In the genomic region with DNA sequence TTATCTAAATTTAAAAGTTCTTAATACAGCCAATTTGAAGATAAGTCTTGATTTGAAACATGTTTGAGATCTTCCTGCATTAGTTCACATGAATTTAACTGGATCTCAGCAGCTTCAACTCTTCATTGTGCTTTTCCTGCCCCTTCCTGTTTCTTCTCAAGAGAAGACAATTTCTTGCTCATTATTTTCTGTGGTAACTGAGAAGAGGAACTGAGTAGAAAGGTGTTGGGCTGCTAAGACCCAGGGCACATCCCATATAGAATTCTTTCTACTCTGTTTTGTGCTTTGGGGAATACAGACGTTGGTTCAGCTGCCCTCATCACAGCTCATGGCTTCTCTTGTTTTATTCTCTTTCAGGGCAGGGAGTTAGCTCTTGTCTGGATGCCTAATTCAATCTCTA, we compare ENCODE assay signal across 10 cellular contexts. TPM values are rescaled to one million over a fixed set of nuclear protein-coding genes. Genes with fewer than 3 reads are reported as not detected.
A peak's percentile ranks its signal among the peaks of the same experiment; 100 is the strongest.
DNase-seq lines count a peak whose midpoint lies in the region; ATAC-seq and TF ChIP-seq lines count a peak whose summit lies in the region.
"Had no signal": no experiment of that assay in that cellular context is flagged by ENCODE, and none has a peak within 500 bp of the region (broad histone marks: within the 10 kb centered on the region; RNA-seq: fewer than 3 reads in every experiment).

No MANE protein-coding gene starts in this region.

- H3K4me3 Mint-ChIP-seq in activated CD8-positive, alpha-beta T cell treated with anti-CD3 and anti-CD28 coated beads, Interleukin-2, amount 10 ng/mL, durations not matched to agents 7 days and 5 days = no peak overlapping the region
- no peak overlapping the region for H3K4me3 Mint-ChIP-seq in CD8-positive, alpha-beta memory T cell

- H3K27me3 Mint-ChIP-seq in activated CD8-positive, alpha-beta T cell treated with anti-CD3 and anti-CD28 coated beads, Interleukin-2, amount 10 ng/mL, durations not matched to agents 7 days and 5 days (ENCODE audit: low read depth) = peaks cover 44% of the 10 kb centered on the region
- peaks cover 16 to 51% of the 10 kb centered on the region in 2 donors for H3K27me3 Mint-ChIP-seq in CD8-positive, alpha-beta memory T cell

- no peak overlapping the region for H3K27ac ChIP-seq in CD8-positive, alpha-beta memory T cell (ENCODE audit: low read depth, low read length)
- H3K27ac ChIP-seq: cardiac muscle cell had no signal

- CTCF ChIA-PET in activated CD8-positive, alpha-beta T cell treated with anti-CD3 and anti-CD28 coated beads, Interleukin-2, amount 10 ng/mL, durations not matched to agents 7 days and 5 days (lab: Charles Lee) = no interaction called here
- CTCF ChIA-PET in CD8-positive, alpha-beta memory T cell (lab: Charles Lee) = no interaction called here

- POLR2A ChIA-PET in activated CD8-positive, alpha-beta T cell treated with anti-CD3 and anti-CD28 coated beads, Interleukin-2, amount 10 ng/mL, durations not matched to agents 7 days and 5 days (lab: Charles Lee) = no interaction called here
- POLR2A ChIA-PET in CD8-positive, alpha-beta memory T cell (lab: Charles Lee) = no interaction called here

- peaks cover 14% of the 10 kb centered on the region for H3K9me3 Mint-ChIP-seq in activated CD8-positive, alpha-beta T cell treated with anti-CD3 and anti-CD28 coated beads, Interleukin-2, amount 10 ng/mL, durations not matched to agents 7 days and 5 days (ENCODE audit: insufficient read depth)
- H3K9me3 Mint-ChIP-seq in CD8-positive, alpha-beta memory T cell = peaks cover 10 to 19% (median 12%) of the 10 kb centered on the region in 5 donors

- H3K4me3 ChIP-seq in GM12865 (ENCODE audit: low read depth, low read length) (no peak overlapping the region), lower leg skin (ENCODE audit: low read depth, poor library complexity, severe bottlenecking) (no peak overlapping the region), H7 (ENCODE audit: insufficient read depth, low read depth, low read length) (no peak overlapping the region)
- H3K4me3 ChIP-seq in CD8-positive, alpha-beta memory T cell (ENCODE audit: low read length) = no peak overlapping the region
- H3K4me3 ChIP-seq: cardiac muscle cell had no signal

- 65 to 67% methylated on average over 1 of the region's 1 CpG for WGBS in lower leg skin, 2 donors

- TF ChIP-seq CTCF in GM12865 (IDR thresholded peaks at IDR 0.05; ENCODE audit: insufficient read depth, low read depth, low read length, missing control alignments) (no peak), lower leg skin (IDR thresholded peaks at IDR 0.05) (no peak)

- H3K36me3 ChIP-seq in CD8-positive, alpha-beta memory T cell (ENCODE audit: insufficient read depth, low read length) = no peaks in the 10 kb centered on the region
- no peaks in the 10 kb centered on the region for H3K36me3 ChIP-seq in H7 (replicated peaks; ENCODE audit: control insufficient read depth, insufficient read depth, low read length)
- H3K36me3 ChIP-seq: cardiac muscle cell had no signal

- H3K9me3 ChIP-seq in CD8-positive, alpha-beta memory T cell (ENCODE audit: low read length) = no peaks in the 10 kb centered on the region

- H3K36me3 Mint-ChIP-seq in activated CD8-positive, alpha-beta T cell treated with anti-CD3 and anti-CD28 coated beads, Interleukin-2, amount 10 ng/mL, durations not matched to agents 7 days and 5 days (ENCODE audit: low read depth) = no peaks in the 10 kb centered on the region
- peaks cover 0 to 17% (median 4%) of the 10 kb centered on the region in 3 donors for H3K36me3 Mint-ChIP-seq in CD8-positive, alpha-beta memory T cell

- in situ Hi-C loops in KBM-7 (cut with MboI; ENCODE audit: low pct_unique_long_range_greater_than_20kb, low sequenced_read_pairs) = no loop called here

- intact Hi-C loops in lower leg skin (cut with DNase I; ENCODE audit: low total_unique reads) = no loop called here

- H3K4me1 ChIP-seq in CD8-positive, alpha-beta memory T cell (ENCODE audit: insufficient read depth, low read length) = no peaks in the 10 kb centered on the region

- TF ChIP-seq POLR2A in lower leg skin (IDR thresholded peaks at IDR 0.05) = no peak

- H3K27me3 ChIP-seq in CD8-positive, alpha-beta memory T cell (ENCODE audit: insufficient read depth, low read length, poor library complexity, severe bottlenecking) = no peaks in the 10 kb centered on the region
- H3K27me3 ChIP-seq in H7 (ENCODE audit: control insufficient read depth, insufficient read depth, low read length) = no peaks in the 10 kb centered on the region
- H3K27me3 ChIP-seq: cardiac muscle cell had no signal

- peaks cover 5% of the 10 kb centered on the region for H3K4me1 Mint-ChIP-seq in activated CD8-positive, alpha-beta T cell treated with anti-CD3 and anti-CD28 coated beads, Interleukin-2, amount 10 ng/mL, durations not matched to agents 7 days and 5 days (ENCODE audit: low read depth)
- peaks cover 0 to 5% (median 5%) of the 10 kb centered on the region in 3 donors for H3K4me1 Mint-ChIP-seq in CD8-positive, alpha-beta memory T cell

- peak; percentile 93 for ATAC-seq in GM19397 (IDR thresholded peaks at IDR 0.05; ENCODE audit: unreplicated experiment)
- ATAC-seq in HG02885 (IDR thresholded peaks at IDR 0.05; ENCODE audit: poor library complexity, unreplicated experiment) = peak; percentile 98
- no peak for ATAC-seq in activated CD8-positive, alpha-beta T cell treated with anti-CD3 and anti-CD28 coated beads, Interleukin-2, amount 10 ng/mL, durations not matched to agents 7 days and 5 days

- peak; percentile 58 for DNase-seq in GM12865 (ENCODE audit: low read depth)
- peak; percentile 16 for DNase-seq in KBM-7
- no peak for DNase-seq in lower leg skin (ENCODE audit: low spot score in 2 of 2)
- no peak for DNase-seq in activated CD8-positive, alpha-beta T cell treated with anti-CD3 and anti-CD28 coated beads, Interleukin-2, amount 10 ng/mL, durations not matched to agents 7 days and 5 days
- no peak for DNase-seq in CD8-positive, alpha-beta memory T cell
- DNase-seq in H7 = no peak
- DNase-seq: T-helper 1 cell had no signal

- no peak overlapping the region for H3K27ac Mint-ChIP-seq in activated CD8-positive, alpha-beta T cell treated with anti-CD3 and anti-CD28 coated beads, Interleukin-2, amount 10 ng/mL, durations not matched to agents 7 days and 5 days
- no peak overlapping the region for H3K27ac Mint-ChIP-seq in CD8-positive, alpha-beta memory T cell

RNA-seq across cellular contexts. Expression of gene SYT16, which starts 59.9 kb away (rescaled TPM):
- under 1 TPM in 2 of 4 donors, not detected in 2; under 0.01 to 0.03 TPM for total RNA-seq in lower leg skin
- not detected for total RNA-seq in activated CD8-positive, alpha-beta T cell treated with anti-CD3 and anti-CD28 coated beads, Interleukin-2, amount 10 ng/mL, durations not matched to agents 7 days and 5 days
- total RNA-seq in CD8-positive, alpha-beta memory T cell = not detected
- not detected for polyA plus RNA-seq in CD8-positive, alpha-beta memory T cell
- total RNA-seq in H7 (2014; rRNA removed; shearing (Covaris generic)) = 0.35 and 0.37 TPM in 2 replicates
- polyA plus RNA-seq: cardiac muscle cell had no signal

Comparison
In these comparisons a context has a peak if more than half of its experiments do, and no peak if none do; other contexts are left out.
1. DNase-seq: peak in GM12865 (single experiment) and KBM-7 (single experiment); none in lower leg skin (0 of 2), activated CD8-positive, alpha-beta T cell treated with anti-CD3 and anti-CD28 coated beads, Interleukin-2, amount 10 ng/mL, durations not matched to agents 7 days and 5 days (single experiment), CD8-positive, alpha-beta memory T cell (0 of 5) and H7 (single experiment).